ENCODE assay signal across 9 cellular contexts in the genomic region with DNA sequence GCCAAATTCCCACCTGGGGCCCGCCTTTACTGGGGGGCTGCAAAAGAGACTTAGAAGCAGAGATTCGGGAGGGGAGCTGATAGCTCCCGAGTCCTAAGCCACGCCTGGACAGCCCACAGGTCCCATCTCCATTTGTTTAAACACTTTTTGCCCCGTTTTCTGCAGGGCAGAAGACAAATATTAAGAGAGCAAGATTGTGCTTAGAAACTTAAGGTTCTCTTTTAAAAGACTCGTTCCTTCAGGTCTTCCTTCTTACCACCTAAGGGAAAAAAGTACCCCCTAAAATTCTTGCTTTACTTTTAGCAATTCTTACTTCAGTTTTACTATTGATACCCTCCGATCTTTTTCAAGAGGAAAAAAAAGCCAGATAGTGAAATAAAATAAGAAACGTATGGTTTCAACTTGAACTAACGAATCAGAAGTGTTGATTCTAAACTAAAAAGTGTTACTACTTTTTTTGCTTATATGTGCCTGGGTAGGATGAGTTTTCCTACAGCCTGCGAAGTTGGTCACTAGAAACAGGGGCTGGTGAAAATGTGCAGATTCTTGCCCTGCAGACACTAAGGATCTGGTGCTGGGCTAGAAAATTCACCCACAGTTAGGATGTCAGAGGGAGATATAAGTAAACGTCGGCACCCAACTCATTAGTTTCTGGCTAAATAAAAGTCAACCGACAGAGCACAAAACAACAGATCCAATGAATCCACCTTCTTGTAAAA.
A peak's percentile ranks its signal among the peaks of the same experiment; 100 is the strongest.
DNase-seq lines count a peak whose midpoint lies in the region; ATAC-seq and TF ChIP-seq lines count a peak whose summit lies in the region.
"Had no signal": no experiment of that assay in that cellular context is flagged by ENCODE, and none has a peak within 500 bp of the region (broad histone marks: within the 10 kb centered on the region; RNA-seq: fewer than 3 reads in every experiment).

No MANE protein-coding gene starts in this region.

- no peaks in the 10 kb centered on the region for H3K9me3 Mint-ChIP-seq in nephron progenitor cell
- no peaks in the 10 kb centered on the region for H3K9me3 Mint-ChIP-seq in stimulated activated memory B cell treated with anti-CD40 and anti-IgM and Interleukin-4, amounts not matched to agents 10 μg/mL and 1 μg/mL and 100 μg/mL, for 72 hours

- H3K4me1 ChIP-seq in BLaER1 (peaks cover 12% of the 10 kb centered on the region), HUES64 (ENCODE audit: insufficient read depth, low read length) (peaks cover 34% of the 10 kb centered on the region), colonic mucosa (peaks cover 6% of the 10 kb centered on the region)

- peak overlapping the region; percentile 64 for H3K4me2 ChIP-seq in BLaER1

- no peak for ATAC-seq in HG03432 (IDR thresholded peaks at IDR 0.05; ENCODE audit: unreplicated experiment)
- ATAC-seq in HG02840 (IDR thresholded peaks at IDR 0.05; ENCODE audit: low FRiP score, unreplicated experiment): no peak
- ATAC-seq in HG03045 (IDR thresholded peaks at IDR 0.05; ENCODE audit: unreplicated experiment): no peak
- ATAC-seq in stimulated activated memory B cell treated with anti-CD40 and anti-IgM and Interleukin-4, amounts not matched to agents 10 μg/mL and 1 μg/mL and 100 μg/mL, for 72 hours: no peak

- H3K4me3 ChIP-seq in BLaER1 (peak overlapping the region; percentile 43), HUES64 (ENCODE audit: low read length) (peak overlapping the region; percentile 48), colonic mucosa (peak overlapping the region; percentile 25)

- H3K4me1 Mint-ChIP-seq in nephron progenitor cell: peaks cover 61% of the 10 kb centered on the region
- H3K4me1 Mint-ChIP-seq in stimulated activated memory B cell treated with anti-CD40 and anti-IgM and Interleukin-4, amounts not matched to agents 10 μg/mL and 1 μg/mL and 100 μg/mL, for 72 hours: peaks cover 8% of the 10 kb centered on the region

- H3K36me3 ChIP-seq in BLaER1 (no peaks in the 10 kb centered on the region), HUES64 (ENCODE audit: insufficient read depth, low read length) (no peaks in the 10 kb centered on the region), colonic mucosa (no peaks in the 10 kb centered on the region)

- H4K20me1 ChIP-seq in BLaER1: peaks cover 63% of the 10 kb centered on the region

- H3K27ac ChIP-seq in BLaER1 (no peak overlapping the region), HUES64 (ENCODE audit: low read depth, low read length) (no peak overlapping the region), colonic mucosa (peak overlapping the region; percentile 44)

- DNase-seq in colonic mucosa (no peak), nephron progenitor cell (no peak)
- DNase-seq: activated CD4-positive, alpha-beta T cell treated with anti-CD3 and anti-CD28 coated beads, Interleukin-2, amount 50 U/mL, for 1 hour had no signal

- 23% methylated on average over 13 of the region's 13 CpGs for WGBS in HUES64

- H3K27me3 ChIP-seq in BLaER1 (peaks cover 89% of the 10 kb centered on the region), HUES64 (ENCODE audit: insufficient read depth, low read length) (peaks cover 48% of the 10 kb centered on the region), colonic mucosa (peaks cover 8% of the 10 kb centered on the region)

- intact Hi-C loops in colonic mucosa (cut with DNase I): loop anchor here (5.0 kb wide), 3 partner anchors 286 to 601 kb away; no protein-coding TSS in a partner anchor

- peaks cover 2% of the 10 kb centered on the region for H3K27me3 Mint-ChIP-seq in nephron progenitor cell (ENCODE audit: low read depth, poor library complexity)
- peaks cover 47% of the 10 kb centered on the region for H3K27me3 Mint-ChIP-seq in stimulated activated memory B cell treated with anti-CD40 and anti-IgM and Interleukin-4, amounts not matched to agents 10 μg/mL and 1 μg/mL and 100 μg/mL, for 72 hours

- TF ChIP-seq CTCF in colonic mucosa (IDR thresholded peaks at IDR 0.05) (no peak), nephron progenitor cell (IDR thresholded peaks at IDR 0.05) (no peak)

- peaks cover 27% of the 10 kb centered on the region for H3K9me3 ChIP-seq in BLaER1
- no peaks in the 10 kb centered on the region for H3K9me3 ChIP-seq in HUES64 (ENCODE audit: insufficient read depth, low read depth, low read length)
- H3K9me3 ChIP-seq in colonic mucosa: no peaks in the 10 kb centered on the region

- H3K27ac Mint-ChIP-seq in nephron progenitor cell: peak overlapping the region; percentile 62
- H3K27ac Mint-ChIP-seq in stimulated activated memory B cell treated with anti-CD40 and anti-IgM and Interleukin-4, amounts not matched to agents 10 μg/mL and 1 μg/mL and 100 μg/mL, for 72 hours: no peak overlapping the region

- no peaks in the 10 kb centered on the region for H3K36me3 Mint-ChIP-seq in nephron progenitor cell (ENCODE audit: low read depth)
- H3K36me3 Mint-ChIP-seq in stimulated activated memory B cell treated with anti-CD40 and anti-IgM and Interleukin-4, amounts not matched to agents 10 μg/mL and 1 μg/mL and 100 μg/mL, for 72 hours: no peaks in the 10 kb centered on the region

- H3K9ac ChIP-seq in BLaER1: no peak overlapping the region
- H3K9ac ChIP-seq in HUES64 (ENCODE audit: low read depth, low read length): peak overlapping the region; percentile 39; the same call in 1 of the 2 replicates
- peak overlapping the region in 1 of 2 donors; percentile 26 for H3K9ac ChIP-seq in colonic mucosa (ENCODE audit: low read depth in 2 of 2, low read length in 2 of 2)

- H3K4me3 Mint-ChIP-seq in nephron progenitor cell: peak overlapping the region; percentile 58
- H3K4me3 Mint-ChIP-seq in stimulated activated memory B cell treated with anti-CD40 and anti-IgM and Interleukin-4, amounts not matched to agents 10 μg/mL and 1 μg/mL and 100 μg/mL, for 72 hours: no peak overlapping the region
